ENCODE assay signal across 11 cellular contexts in the genomic region with DNA sequence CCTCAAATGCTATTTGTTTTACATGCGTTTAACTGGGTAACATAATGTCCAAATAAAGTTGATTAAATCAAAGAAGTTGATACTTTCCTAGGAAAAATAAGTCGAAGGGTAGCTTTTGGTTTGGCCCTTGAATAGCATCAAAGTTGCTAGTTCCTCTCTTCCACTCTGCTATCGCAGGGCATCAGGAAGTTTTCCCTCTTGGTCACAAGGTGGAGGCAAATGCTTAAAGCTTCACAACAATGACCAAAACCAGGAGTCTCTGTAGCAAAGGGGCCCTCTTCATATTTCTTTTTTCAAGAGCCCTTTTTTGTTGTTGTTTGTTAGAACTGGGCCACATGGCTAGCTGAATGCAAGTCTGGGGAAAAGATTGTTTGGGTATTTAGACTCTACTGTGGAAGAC.
DNase-seq lines count a peak whose midpoint lies in the region; ATAC-seq, FAIRE-seq and TF ChIP-seq lines count a peak whose summit lies in the region.
"Had no signal": no experiment of that assay in that cellular context is flagged by ENCODE, and none has a peak within 500 bp of the region (broad histone marks: within the 10 kb centered on the region; RNA-seq: fewer than 3 reads in every experiment).

No MANE protein-coding gene starts in this region.

- H3K9me2 ChIP-seq in MM.1S (replicated peaks; ENCODE audit: insufficient read depth, low read length): no peaks in the 10 kb centered on the region

- H3K27me3 ChIP-seq in MM.1S (replicated peaks; ENCODE audit: insufficient read depth, low read length) (no peaks in the 10 kb centered on the region), bronchial epithelial cell (ENCODE audit: control insufficient read depth, insufficient read depth, low read length) (no peaks in the 10 kb centered on the region), testis (no peaks in the 10 kb centered on the region)

- H3K4me2 ChIP-seq in MM.1S (ENCODE audit: low read depth, low read length): no peak overlapping the region

- H3K4me3 ChIP-seq in MM.1S (ENCODE audit: low read length) (no peak overlapping the region), bronchial epithelial cell (ENCODE audit: low read depth, low read length) (no peak overlapping the region), testis (no peak overlapping the region)

- no peak overlapping the region for H2AFZ ChIP-seq in MM.1S (ENCODE audit: low read length)

- no peak overlapping the region for H3K27ac ChIP-seq in MM.1S (ENCODE audit: low read length)
- H3K27ac ChIP-seq in testis: no peak overlapping the region

- no peak for TF ChIP-seq POLR2A in testis (IDR thresholded peaks at IDR 0.05)

- H3K27ac Mint-ChIP-seq in natural killer cell: no peak overlapping the region
- H3K27ac Mint-ChIP-seq: activated T-cell treated with anti-CD3 and anti-CD28 coated beads, Interleukin-2, amount 50 U/mL, for 72 hours had no signal

- TF ChIP-seq CTCF in MM.1S (IDR thresholded peaks at IDR 0.05; ENCODE audit: low read length): 0 out of 2 replicates have a peak, but pooled peaks have one; percentile 4
- peak; percentile 62 for TF ChIP-seq CTCF in bronchial epithelial cell (IDR thresholded peaks at IDR 0.05; ENCODE audit: insufficient read depth, low read length, severe bottlenecking)
- no peak for TF ChIP-seq CTCF in testis (IDR thresholded peaks at IDR 0.05)
- no peak for TF ChIP-seq CTCF in natural killer cell (IDR thresholded peaks at IDR 0.05)

- H3K36me3 Mint-ChIP-seq in natural killer cell: no peaks in the 10 kb centered on the region

- no peaks in the 10 kb centered on the region for H3F3A ChIP-seq in MM.1S (ENCODE audit: insufficient read depth, low read length)

- no peaks in the 10 kb centered on the region for H3K36me3 ChIP-seq in MM.1S (replicated peaks; ENCODE audit: insufficient read depth, low read length)
- no peaks in the 10 kb centered on the region for H3K36me3 ChIP-seq in bronchial epithelial cell (ENCODE audit: control insufficient read depth, insufficient read depth, low read length)
- H3K36me3 ChIP-seq in testis (ENCODE audit: low read depth, missing control alignments): no peaks in the 10 kb centered on the region

- no peak overlapping the region for H3K9ac ChIP-seq in MM.1S (ENCODE audit: low read length)

- DNase-seq in SIG-M5 treated with dmso at 0.1 percent for 504 hours (lab: John Stamatoyannopoulos, UW; ENCODE audit: unreplicated experiment) (peak; percentile 37), SIG-M5 (lab: John Stamatoyannopoulos, UW) (no peak), MM.1S (no peak), bronchial epithelial cell (ENCODE audit: low read depth) (peak; percentile 49), renal cortical epithelial cell (ENCODE audit: low read depth) (peak; percentile 0), testis (no peak), natural killer cell (no peak)
- DNase-seq: activated T-cell treated with anti-CD3 and anti-CD28 coated beads, Interleukin-2, amount 50 U/mL, for 72 hours; AML-193; stimulated activated naive CD4-positive, alpha-beta T cell treated with Interleukin-2 at 50 U/mL for 16 hours had no signal

- H3K4me1 ChIP-seq in MM.1S (ENCODE audit: low read length) (no peaks in the 10 kb centered on the region), testis (peaks cover 4% of the 10 kb centered on the region)

- WGBS in testis, 2 donors: 40 to 53% methylated on average over 3 of the region's 3 CpGs

- H3K4me3 Mint-ChIP-seq in natural killer cell: no peak overlapping the region
- H3K4me3 Mint-ChIP-seq: activated T-cell treated with anti-CD3 and anti-CD28 coated beads, Interleukin-2, amount 50 U/mL, for 72 hours had no signal

- intact Hi-C loops in testis (cut with DNase I; ENCODE audit: low total_unique reads) (no loop called here), natural killer cell (cut with micrococcal nuclease) (no loop called here)

- ATAC-seq in GM18511 (IDR thresholded peaks at IDR 0.05; ENCODE audit: unreplicated experiment): no peak
- no peak for ATAC-seq in natural killer cell
- ATAC-seq: activated T-cell treated with anti-CD3 and anti-CD28 coated beads, Interleukin-2, amount 50 U/mL, for 72 hours had no signal

- H3K79me2 ChIP-seq in MM.1S (ENCODE audit: low read length): no peaks in the 10 kb centered on the region

- H4K20me1 ChIP-seq in MM.1S (ENCODE audit: insufficient read depth, low read length): no peaks in the 10 kb centered on the region

- H3K27me3 Mint-ChIP-seq in natural killer cell (ENCODE audit: low read depth in 2 of 2): no peaks in the 10 kb centered on the region

- H3K9me3 ChIP-seq in MM.1S (replicated peaks; ENCODE audit: insufficient read depth, low read length) (no peaks in the 10 kb centered on the region), testis (no peaks in the 10 kb centered on the region)

- FAIRE-seq in bronchial epithelial cell (lab: Jason Lieb, UNC): peak; percentile 13

- no peaks in the 10 kb centered on the region for H3K4me1 Mint-ChIP-seq in natural killer cell

- H3K9me3 Mint-ChIP-seq in natural killer cell: peaks cover 7 to 17% of the 10 kb centered on the region in 2 donors
- H3K9me3 Mint-ChIP-seq: activated T-cell treated with anti-CD3 and anti-CD28 coated beads, Interleukin-2, amount 50 U/mL, for 72 hours had no signal

Comparison
In these comparisons a context has a peak if more than half of its experiments do, and no peak if none do; other contexts are left out.
1. DNase-seq: peak in SIG-M5 treated with dmso at 0.1 percent for 504 hours (single experiment), bronchial epithelial cell (single experiment) and renal cortical epithelial cell (single experiment); none in SIG-M5 (single experiment), MM.1S (single experiment), testis (single experiment) and natural killer cell (single experiment).
2. CTCF ChIP-seq: peak in MM.1S (single experiment) and bronchial epithelial cell (single experiment); none in testis (0 of 3) and natural killer cell (single experiment).